22 cellular contexts compared by ENCODE assay signal in the genomic region with DNA sequence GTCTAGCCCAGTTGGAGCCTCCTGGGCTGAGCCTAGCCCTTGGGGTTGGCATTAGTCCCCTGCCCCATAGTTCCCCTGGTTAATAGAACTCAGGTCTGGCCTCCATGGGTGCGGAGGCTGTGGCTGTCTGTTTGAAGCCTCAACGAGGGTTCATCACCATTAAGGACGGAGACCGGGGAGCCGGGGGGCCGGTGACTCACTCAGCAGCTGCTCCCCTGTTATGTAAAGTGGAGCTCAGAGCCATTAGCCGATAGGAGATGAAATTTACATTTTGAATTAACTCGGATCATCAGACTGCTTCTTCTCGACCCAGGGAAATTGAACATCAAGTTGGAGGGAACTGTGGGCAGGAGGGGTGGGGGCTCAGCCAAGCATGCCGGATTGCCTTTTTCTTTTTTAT. TPM values are rescaled to one million over a fixed set of nuclear protein-coding genes. Genes with fewer than 3 reads are reported as not detected.
"Had no signal": no experiment of that assay in that cellular context is flagged by ENCODE, and none has a peak within 500 bp of the region (broad histone marks: within the 10 kb centered on the region; RNA-seq: fewer than 3 reads in every experiment).

No MANE protein-coding gene starts in this region.

- H3K36me3 Mint-ChIP-seq: activated naive CD8-positive, alpha-beta T cell treated with anti-CD3 and anti-CD28 coated beads, Interleukin-2, amount 10 ng/mL, durations not matched to agents 7 days and 5 days; natural killer cell treated with Interleukin-12 subunit alpha and Interleukin-12 subunit beta and Interleukin-15 and Interleukin-18, amount 100 ng/mL, for 72 hours; T-cell had no signal

- ATAC-seq: activated CD4-positive, CD25-positive, alpha-beta regulatory T cell treated with anti-CD3 and anti-CD28 coated beads, Interleukin-2, amount 50 U/mL, for 24 hours; foreskin keratinocyte; left ventricle myocardium superior; right cardiac atrium; T-cell had no signal

- H3K4me3 Mint-ChIP-seq: activated naive CD8-positive, alpha-beta T cell treated with anti-CD3 and anti-CD28 coated beads, Interleukin-2, amount 10 ng/mL, durations not matched to agents 7 days and 5 days; natural killer cell treated with Interleukin-12 subunit alpha and Interleukin-12 subunit beta and Interleukin-15 and Interleukin-18, amount 100 ng/mL, for 72 hours; T-cell had no signal

- H3K9me3 Mint-ChIP-seq: activated naive CD8-positive, alpha-beta T cell treated with anti-CD3 and anti-CD28 coated beads, Interleukin-2, amount 10 ng/mL, durations not matched to agents 7 days and 5 days; natural killer cell treated with Interleukin-12 subunit alpha and Interleukin-12 subunit beta and Interleukin-15 and Interleukin-18, amount 100 ng/mL, for 72 hours; T-cell had no signal

- H3K4me1 Mint-ChIP-seq: activated naive CD8-positive, alpha-beta T cell treated with anti-CD3 and anti-CD28 coated beads, Interleukin-2, amount 10 ng/mL, durations not matched to agents 7 days and 5 days; T-cell had no signal

- DNase-seq: activated CD4-positive, alpha-beta T cell treated with anti-CD3 and anti-CD28 coated beads, Interleukin-2, amount 50 U/mL, for 1 hour; activated CD8-positive, alpha-beta memory T cell treated with anti-CD3 and anti-CD28 coated beads for 24 hours; activated naive CD8-positive, alpha-beta T cell treated with anti-CD3 and anti-CD28 coated beads, Interleukin-2, amount 10 ng/mL, durations not matched to agents 7 days and 5 days; brain microvascular endothelial cell; cortex of kidney; effector CD8-positive, alpha-beta T cell; foreskin keratinocyte; head of caudate nucleus; left ventricle myocardium superior; mesenchymal stem cell; right cardiac atrium; stimulated activated CD4-positive, alpha-beta T cell treated with anti-CD3 and anti-CD28 coated beads, Interleukin-1b, Interleukin-23, amount 100 ng/mL, for 48 hours; stomach; T-cell; T-helper 9 cell; testis; upper lobe of left lung had no signal

- H3K9me3 ChIP-seq: prostate gland, stomach, testis, upper lobe of left lung had no signal

- H3K27me3 ChIP-seq: brain microvascular endothelial cell, testis, upper lobe of left lung had no signal

- H3K36me3 ChIP-seq: brain microvascular endothelial cell, prostate gland, stomach, upper lobe of left lung had no signal

- H3K4me1 ChIP-seq: foreskin keratinocyte, prostate gland, stomach, testis, upper lobe of left lung had no signal

- H3K27ac Mint-ChIP-seq: activated naive CD8-positive, alpha-beta T cell treated with anti-CD3 and anti-CD28 coated beads, Interleukin-2, amount 10 ng/mL, durations not matched to agents 7 days and 5 days; natural killer cell treated with Interleukin-12 subunit alpha and Interleukin-12 subunit beta and Interleukin-15 and Interleukin-18, amount 100 ng/mL, for 72 hours; T-cell had no signal

- H3K27ac ChIP-seq: brain microvascular endothelial cell, foreskin keratinocyte, prostate gland, stomach, testis, upper lobe of left lung had no signal

- H3K4me3 ChIP-seq: prostate gland, stomach, testis, upper lobe of left lung had no signal

RNA-seq across cellular contexts. Expression of gene PCK1, which starts 12.3 kb away (rescaled TPM):
- total RNA-seq: activated naive CD8-positive, alpha-beta T cell treated with anti-CD3 and anti-CD28 coated beads, Interleukin-2, amount 10 ng/mL, durations not matched to agents 7 days and 5 days; foreskin keratinocyte; natural killer cell treated with Interleukin-12 subunit alpha and Interleukin-12 subunit beta and Interleukin-15 and Interleukin-18, amount 100 ng/mL, for 72 hours had no signal
- polyA plus RNA-seq: foreskin keratinocyte, keratinocyte had no signal

RNA-seq across cellular contexts. Expression of gene ZBP1, which starts 47.0 kb away (rescaled TPM):
- total RNA-seq: foreskin keratinocyte, stomach had no signal

RNA-seq across cellular contexts. Expression of gene CTCFL, which starts 48.2 kb away (rescaled TPM):
- total RNA-seq: activated naive CD8-positive, alpha-beta T cell treated with anti-CD3 and anti-CD28 coated beads, Interleukin-2, amount 10 ng/mL, durations not matched to agents 7 days and 5 days; foreskin keratinocyte; left ventricle myocardium superior; natural killer cell treated with Interleukin-12 subunit alpha and Interleukin-12 subunit beta and Interleukin-15 and Interleukin-18, amount 100 ng/mL, for 72 hours; omental fat pad; right cardiac atrium; stomach had no signal
- polyA plus RNA-seq: foreskin keratinocyte, keratinocyte, right cardiac atrium, stomach had no signal
